8 cellular contexts compared by ENCODE assay signal in genomic region chr1:37692834-37693175, GRCh38. TPM values are rescaled to one million over a fixed set of nuclear protein-coding genes. Genes with fewer than 3 reads are reported as not detected.
DNase-seq lines count a peak whose midpoint lies in the region; ATAC-seq lines count a peak whose summit lies in the region.

No MANE protein-coding gene starts in this region.

- DNase-seq in activated CD4-positive, alpha-beta T cell treated with anti-CD3 and anti-CD28 coated beads for 36 hours: no peak
- no peak for DNase-seq in activated CD4-positive, alpha-beta T cell treated with anti-CD3 and anti-CD28 coated beads, Interleukin-2, amount 50 U/mL, for 1 hour
- DNase-seq in activated CD4-positive, alpha-beta memory T cell treated with anti-CD3 and anti-CD28 coated beads for 36 hours: no peak
- DNase-seq in iPS-NIHi7 (ENCODE audit: extremely low spot score): peak; percentile 22
- no peak for DNase-seq in pons (ENCODE audit: low spot score)

- peaks cover 28% of the 10 kb centered on the region for H3K4me1 ChIP-seq in stomach smooth muscle (ENCODE audit: control insufficient read depth, insufficient read depth, low read length)

- H3K9me3 Mint-ChIP-seq in activated CD4-positive, alpha-beta T cell treated with anti-CD3 and anti-CD28 coated beads for 36 hours (ENCODE audit: low read depth): no peaks in the 10 kb centered on the region
- no peaks in the 10 kb centered on the region for H3K9me3 Mint-ChIP-seq in activated CD4-positive, alpha-beta memory T cell treated with anti-CD3 and anti-CD28 coated beads for 36 hours

- peaks cover 50% of the 10 kb centered on the region for H3K36me3 Mint-ChIP-seq in activated CD4-positive, alpha-beta T cell treated with anti-CD3 and anti-CD28 coated beads for 36 hours (ENCODE audit: low read depth)
- H3K36me3 Mint-ChIP-seq in activated CD4-positive, alpha-beta memory T cell treated with anti-CD3 and anti-CD28 coated beads for 36 hours: peaks cover 38% of the 10 kb centered on the region

- H3K9ac ChIP-seq in stomach smooth muscle (ENCODE audit: low read length in 2 of 2): peak overlapping the region in 1 of 2 donors; percentile 53

- intact Hi-C loops in activated CD4-positive, alpha-beta T cell treated with anti-CD3 and anti-CD28 coated beads for 36 hours (cut with DNase I, micrococcal nuclease): loop anchor here (1.0 to 10.0 kb wide), 22 partner anchors 62 to 1882 kb away; partner anchors contain the start of genes MTF1 (in 2 of the 2), SF3A3 (in 2 of the 2), UTP11 (in 2 of the 2) and AKIRIN1 (in 1 of the 2)
- intact Hi-C loops in activated CD4-positive, alpha-beta memory T cell treated with anti-CD3 and anti-CD28 coated beads for 36 hours (cut with micrococcal nuclease): loop anchor here (1.0 to 5.0 kb wide), 9 partner anchors 46 to 299 kb away; partner anchors contain the start of genes GNL2, MTF1, SF3A3 and SNIP1

- POLR2A ChIA-PET in activated CD4-positive, alpha-beta T cell treated with anti-CD3 and anti-CD28 coated beads for 36 hours (lab: Charles Lee): interaction anchor here (0.5 to 1.1 kb wide), 4 partner anchors 97 to 335 kb away, joined by 3 to 5 read pairs (median 4); partner anchors contain the start of genes C1orf122, GNL2 and YRDC
- POLR2A ChIA-PET in activated CD4-positive, alpha-beta memory T cell treated with anti-CD3 and anti-CD28 coated beads for 36 hours (lab: Charles Lee): interaction anchor here (0.8 to 2.2 kb wide), 8 partner anchors 9 to 218 kb away, joined by 3 to 11 read pairs (median 4); partner anchors contain the start of genes C1orf122, GNL2, YRDC and ZC3H12A

- no peak for ATAC-seq in activated CD4-positive, alpha-beta T cell treated with anti-CD3 and anti-CD28 coated beads for 36 hours
- ATAC-seq in GM21423 (IDR thresholded peaks at IDR 0.05; ENCODE audit: unreplicated experiment) (no peak), HG03159 (IDR thresholded peaks at IDR 0.05; ENCODE audit: unreplicated experiment) (no peak)

- no peaks in the 10 kb centered on the region for H3K36me3 ChIP-seq in stomach smooth muscle (ENCODE audit: control insufficient read depth in 2 of 2, insufficient read depth in 2 of 2, low read length in 2 of 2)

- H3K9me3 ChIP-seq in stomach smooth muscle (ENCODE audit: control insufficient read depth in 2 of 2, low read length in 2 of 2): no peaks in the 10 kb centered on the region

- peaks cover 31% of the 10 kb centered on the region for H3K4me1 Mint-ChIP-seq in activated CD4-positive, alpha-beta T cell treated with anti-CD3 and anti-CD28 coated beads for 36 hours
- H3K4me1 Mint-ChIP-seq in activated CD4-positive, alpha-beta memory T cell treated with anti-CD3 and anti-CD28 coated beads for 36 hours (ENCODE audit: low read depth): peaks cover 31% of the 10 kb centered on the region

- peak overlapping the region; percentile 84 for H3K27ac Mint-ChIP-seq in activated CD4-positive, alpha-beta T cell treated with anti-CD3 and anti-CD28 coated beads for 36 hours
- H3K27ac Mint-ChIP-seq in activated CD4-positive, alpha-beta memory T cell treated with anti-CD3 and anti-CD28 coated beads for 36 hours: peak overlapping the region; percentile 88

- no peaks in the 10 kb centered on the region for H3K27me3 ChIP-seq in stomach smooth muscle (ENCODE audit: control insufficient read depth in 1 of 2, insufficient read depth in 2 of 2, low read length in 2 of 2)

- CTCF ChIA-PET in activated CD4-positive, alpha-beta T cell treated with anti-CD3 and anti-CD28 coated beads for 36 hours (lab: Charles Lee): interaction anchor here (0.7 to 1.6 kb wide), 8 partner anchors 10 to 216 kb away, joined by 3 to 5 read pairs (median 3); partner anchors contain the start of gene MTF1
- CTCF ChIA-PET in activated CD4-positive, alpha-beta memory T cell treated with anti-CD3 and anti-CD28 coated beads for 36 hours (lab: Charles Lee): interaction anchor here (1.0 to 5.2 kb wide), 4 partner anchors 73 to 167 kb away, joined by 3 to 47 read pairs (median 6); partner anchors contain the start of genes C1orf122, EPHA10, MTF1 and SNIP1

- H3K27me3 Mint-ChIP-seq in activated CD4-positive, alpha-beta T cell treated with anti-CD3 and anti-CD28 coated beads for 36 hours: no peaks in the 10 kb centered on the region
- no peaks in the 10 kb centered on the region for H3K27me3 Mint-ChIP-seq in activated CD4-positive, alpha-beta memory T cell treated with anti-CD3 and anti-CD28 coated beads for 36 hours

- peak overlapping the region; percentile 97 for H3K4me3 Mint-ChIP-seq in activated CD4-positive, alpha-beta T cell treated with anti-CD3 and anti-CD28 coated beads for 36 hours
- peak overlapping the region; percentile 97 for H3K4me3 Mint-ChIP-seq in activated CD4-positive, alpha-beta memory T cell treated with anti-CD3 and anti-CD28 coated beads for 36 hours

- peak overlapping the region; percentile 93 to 95 for H3K4me3 ChIP-seq in stomach smooth muscle (ENCODE audit: low read length in 2 of 2)

- no peak overlapping the region for H3K27ac ChIP-seq in stomach smooth muscle (ENCODE audit: low read length)

RNA-seq across cellular contexts. Expression of gene CDCA8, which starts 0.5 kb away (rescaled TPM):
- total RNA-seq in activated CD4-positive, alpha-beta T cell treated with anti-CD3 and anti-CD28 coated beads for 36 hours: 10 to 100 TPM; 61.2 to 61.7 TPM
- 10 to 100 TPM; 55.0 to 56.0 TPM for total RNA-seq in activated CD4-positive, alpha-beta memory T cell treated with anti-CD3 and anti-CD28 coated beads for 36 hours

RNA-seq across cellular contexts. Expression of gene RSPO1, which starts 58.1 kb away (rescaled TPM):
- total RNA-seq in activated CD4-positive, alpha-beta T cell treated with anti-CD3 and anti-CD28 coated beads for 36 hours: not detected
- not detected for total RNA-seq in activated CD4-positive, alpha-beta memory T cell treated with anti-CD3 and anti-CD28 coated beads for 36 hours
